In the genomic region with DNA sequence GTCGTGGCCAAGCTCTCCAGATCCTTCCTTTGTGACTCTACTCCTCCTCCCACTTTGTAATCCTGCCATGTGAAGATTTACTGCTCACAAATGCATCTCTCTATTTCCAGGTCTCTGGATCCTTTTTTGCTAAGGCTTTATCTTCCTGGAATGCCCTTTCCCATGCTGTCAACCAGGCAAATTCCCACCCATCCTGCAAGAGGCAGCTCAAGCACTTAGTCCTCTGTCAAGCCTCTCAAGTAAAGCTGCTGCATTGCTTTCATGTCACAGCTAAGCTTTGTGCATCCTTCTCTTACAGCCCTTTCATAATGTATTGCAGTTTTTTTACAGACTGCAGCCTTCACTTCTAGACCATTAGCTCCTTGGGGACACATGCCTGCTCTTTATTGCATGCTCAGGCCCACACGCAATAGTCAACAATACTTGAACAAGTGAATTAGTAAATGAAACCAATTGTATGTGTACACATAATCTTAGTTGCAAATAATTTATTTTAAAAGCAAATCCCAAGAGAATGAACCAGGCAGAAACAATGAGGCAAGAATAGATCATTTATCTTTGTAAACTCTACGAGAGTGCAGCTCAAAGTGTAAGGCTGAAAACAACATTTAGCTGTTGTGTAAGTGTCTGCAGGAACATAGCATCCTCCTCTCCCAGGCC, we compare ENCODE assay signal across 16 cellular contexts.
"Had no signal": no experiment of that assay in that cellular context is flagged by ENCODE, and none has a peak within 500 bp of the region (broad histone marks: within the 10 kb centered on the region; RNA-seq: fewer than 3 reads in every experiment).

No MANE protein-coding gene starts in this region.

- H3K4me3 Mint-ChIP-seq: activated CD8-positive, alpha-beta memory T cell treated with anti-CD3 and anti-CD28 coated beads, Interleukin-2, amount 10 ng/mL, durations not matched to agents 7 days and 5 days; natural killer cell treated with Interleukin-12 subunit alpha and Interleukin-12 subunit beta and Interleukin-15 and Interleukin-18, amount 100 ng/mL, for 72 hours; stimulated activated naive CD8-positive, alpha-beta T cell treated with anti-CD3 and anti-CD28 coated beads, Interleukin-15, Interleukin-2, amounts not matched to agents 100 ng/mL and 50 ng/mL, for 24 hours had no signal

- H3K27me3 Mint-ChIP-seq: activated CD8-positive, alpha-beta memory T cell treated with anti-CD3 and anti-CD28 coated beads, Interleukin-2, amount 10 ng/mL, durations not matched to agents 7 days and 5 days; natural killer cell treated with Interleukin-12 subunit alpha and Interleukin-12 subunit beta and Interleukin-15 and Interleukin-18, amount 100 ng/mL, for 72 hours; stimulated activated naive CD8-positive, alpha-beta T cell treated with anti-CD3 and anti-CD28 coated beads, Interleukin-15, Interleukin-2, amounts not matched to agents 100 ng/mL and 50 ng/mL, for 24 hours had no signal

- H3K27me3 ChIP-seq: gastrocnemius medialis, heart right ventricle, left lung, ovary had no signal

- FAIRE-seq: islet of Langerhans had no signal

- H3K9me3 Mint-ChIP-seq: activated T-cell treated with anti-CD3 and anti-CD28 coated beads, Interleukin-2, amount 50 U/mL, for 4 hours; natural killer cell treated with Interleukin-12 subunit alpha and Interleukin-12 subunit beta and Interleukin-15 and Interleukin-18, amount 100 ng/mL, for 72 hours; stimulated activated naive CD8-positive, alpha-beta T cell treated with anti-CD3 and anti-CD28 coated beads, Interleukin-15, Interleukin-2, amounts not matched to agents 100 ng/mL and 50 ng/mL, for 24 hours had no signal

- H3K4me3 ChIP-seq: gastrocnemius medialis, heart right ventricle, left lung, ovary, thoracic aorta had no signal

- DNase-seq: activated CD4-positive, CD25-positive, alpha-beta regulatory T cell; activated CD8-positive, alpha-beta memory T cell treated with anti-CD3 and anti-CD28 coated beads, Interleukin-2, amount 10 ng/mL, durations not matched to agents 7 days and 5 days; activated gamma-delta T cell treated with Interleukin-2 at 50 U/mL for 16 hours; activated T-cell treated with anti-CD3 and anti-CD28 coated beads, Interleukin-2, amount 50 U/mL, for 4 hours; caudate nucleus; cortex of kidney; gastrocnemius medialis; heart right ventricle; left lung; ovary; stimulated activated CD4-positive, alpha-beta T cell treated with anti-CD3 and anti-CD28 coated beads, Interleukin-15, amount 100 ng/mL, for 24 hours; stimulated activated CD4-positive, alpha-beta T cell treated with anti-CD3 and anti-CD28 coated beads, Interleukin-4, amount 100 ng/mL, for 24 hours had no signal

- H3K27ac ChIP-seq: left lung, thoracic aorta had no signal

- H3K27ac Mint-ChIP-seq: activated CD8-positive, alpha-beta memory T cell treated with anti-CD3 and anti-CD28 coated beads, Interleukin-2, amount 10 ng/mL, durations not matched to agents 7 days and 5 days had no signal
